16 cellular contexts compared by ENCODE assay signal in genomic region chr1:176692431-176692830, GRCh38.
A peak's percentile ranks its signal among the peaks of the same experiment; 100 is the strongest.
DNase-seq lines count a peak whose midpoint lies in the region; ATAC-seq and TF ChIP-seq lines count a peak whose summit lies in the region.
"Had no signal": no experiment of that assay in that cellular context is flagged by ENCODE, and none has a peak within 500 bp of the region (broad histone marks: within the 10 kb centered on the region; RNA-seq: fewer than 3 reads in every experiment).

No MANE protein-coding gene starts in this region.

- peak in 2 of 3 experiments; percentile 36 to 96 for DNase-seq in NCI-H1417 (lab: John Stamatoyannopoulos, UW)
- DNase-seq in NCI-H1417 treated with DMSO at 0.1 percent for 48 hours (lab: John Stamatoyannopoulos, UW): no peak
- peak; percentile 55 for DNase-seq in SK-N-SH
- peak; percentile 24 for DNase-seq in medulla oblongata (ENCODE audit: extremely low spot score)
- DNase-seq in transverse colon: peak; percentile 16
- no peak for DNase-seq in activated naive CD4-positive, alpha-beta T cell treated with Interleukin-2 at 50 U/mL for 16 hours
- DNase-seq: 8988T; activated CD4-positive, alpha-beta T cell treated with anti-CD3 and anti-CD28 coated beads for 36 hours; activated naive CD8-positive, alpha-beta T cell treated with anti-CD3 and anti-CD28 coated beads for 36 hours; endodermal cell; H9; nephron progenitor cell; right lobe of liver; stimulated activated naive B cell treated with anti-CD40 and anti-IgM and Interleukin-4, amounts not matched to agents 10 μg/mL and 1 μg/mL and 100 μg/mL, for 72 hours had no signal

- TF ChIP-seq RAD21 in SK-N-SH (IDR thresholded peaks at IDR 0.05; ENCODE audit: low read length): peak; percentile 32; the same call in 1 of the 2 replicates

- no peak for ATAC-seq in HG02938 (IDR thresholded peaks at IDR 0.05; ENCODE audit: unreplicated experiment)
- ATAC-seq in GM18517 (IDR thresholded peaks at IDR 0.05; ENCODE audit: unreplicated experiment): no peak

- CTCF ChIA-PET in SK-N-SH (lab: Yijun Ruan, JAX): interaction anchor here (0.6 to 7.6 kb wide), 23 partner anchors 9 to 1537 kb away, joined by 3 to 109 read pairs (median 5); no protein-coding TSS in a partner anchor

- no peaks in the 10 kb centered on the region for H3K79me2 ChIP-seq in SK-N-SH (ENCODE audit: insufficient read depth)

- H3K36me3 ChIP-seq in SK-N-SH (replicated peaks in 1 of 2; ENCODE audit: control insufficient read depth in 1 of 2, insufficient read depth in 2 of 2, low read length in 1 of 2) (no peaks in the 10 kb centered on the region), transverse colon (no peaks in the 10 kb centered on the region)
- H3K36me3 ChIP-seq: right lobe of liver had no signal

- H2AFZ ChIP-seq in SK-N-SH (ENCODE audit: low read depth): no peak overlapping the region

- no peak overlapping the region for H3K4me2 ChIP-seq in SK-N-SH

- WGBS in SK-N-SH (ENCODE audit: low lambda C conversion rate): 19% methylated on average over 4 of the region's 4 CpGs
- WGBS in transverse colon (ENCODE audit: low coverage in 1 of 2), 2 donors: 40 to 63% methylated on average over 1 to 4 of the region's 4 CpGs

- TF ChIP-seq CTCF in SK-N-SH (IDR thresholded peaks at IDR 0.05) (no peak), transverse colon (IDR thresholded peaks at IDR 0.05) (no peak)

- H3K9me3 ChIP-seq in SK-N-SH: no peaks in the 10 kb centered on the region
- no peaks in the 10 kb centered on the region for H3K9me3 ChIP-seq in transverse colon
- H3K9me3 ChIP-seq: right lobe of liver had no signal

- peak in 1 of 2 experiments; percentile 90; a peak in 2 of 4 replicates for TF ChIP-seq EP300 in SK-N-SH (IDR thresholded peaks at IDR 0.05; ENCODE audit: borderline replicate concordance in 1 of 2, low read depth in 1 of 2, low read length in 1 of 2)
- peak; percentile 70 for TF ChIP-seq EP300 in transverse colon (IDR thresholded peaks at IDR 0.05; ENCODE audit: low read depth)

- H4K20me1 ChIP-seq in SK-N-SH (ENCODE audit: insufficient read depth): no peaks in the 10 kb centered on the region

- H3K27ac ChIP-seq in SK-N-SH (ENCODE audit: low read depth in 2 of 2, low read length in 1 of 2) (no peak overlapping the region), transverse colon (peak overlapping the region; percentile 55 to 75 (median 66))
- H3K27ac ChIP-seq: right lobe of liver had no signal

- no peaks in the 10 kb centered on the region for H3K9me2 ChIP-seq in SK-N-SH

- in situ Hi-C loops in transverse colon (cut with MboI; ENCODE audit: low pct_ligation_motif_present in 1 of 4, low pct_unique_long_range_greater_than_20kb in 1 of 4, low sequenced_read_pairs in 3 of 4): loop anchor here in 1 of 4 donors (10.0 kb wide), 1 partner anchor 138 kb away; no protein-coding TSS in a partner anchor

- H3K4me1 ChIP-seq in SK-N-SH (ENCODE audit: control insufficient read depth in 1 of 2, insufficient read depth in 2 of 2, low read depth in 1 of 2, low read length in 1 of 2): peaks cover 0 to 23% of the 10 kb centered on the region in 2 experiments; a peak in 1 of 4 replicates
- peaks cover 0 to 6% (median 4%) of the 10 kb centered on the region in 4 donors for H3K4me1 ChIP-seq in transverse colon
- H3K4me1 ChIP-seq: right lobe of liver had no signal

- H3F3A ChIP-seq in SK-N-SH (replicated peaks; ENCODE audit: insufficient read depth): no peaks in the 10 kb centered on the region

- H3K27me3 ChIP-seq in SK-N-SH (ENCODE audit: insufficient read depth) (no peaks in the 10 kb centered on the region), transverse colon (no peaks in the 10 kb centered on the region)
- H3K27me3 ChIP-seq: right lobe of liver had no signal

- TF ChIP-seq POLR2A in transverse colon (IDR thresholded peaks at IDR 0.05): no peak

- no peak overlapping the region for H3K9ac ChIP-seq in SK-N-SH

- intact Hi-C loops in transverse colon (cut with DNase I; ENCODE audit: low total_unique reads): no loop called here

- no peak overlapping the region for H3K4me3 ChIP-seq in SK-N-SH (ENCODE audit: low read depth in 2 of 2, low read length in 1 of 2)
- H3K4me3 ChIP-seq in transverse colon: no peak overlapping the region
- H3K4me3 ChIP-seq: right lobe of liver had no signal

- POLR2A ChIA-PET in SK-N-SH (lab: Yijun Ruan, JAX): interaction anchor here (1.2 kb wide), 1 partner anchor 80 kb away, joined by 5 read pairs; no protein-coding TSS in a partner anchor

TF ChIP-seq in SK-N-SH, 30 proteins besides CTCF, POLR2A, EP300 and RAD21 (continues in another document):
- TF ChIP-seq SMC3 (IDR thresholded peaks at IDR 0.05; ENCODE audit: low read depth, low read length) (no peak), ZBTB33 (IDR thresholded peaks at IDR 0.05; ENCODE audit: borderline replicate concordance, low read depth) (no peak), GATA2 (CRISPR knock-in tag; IDR thresholded peaks at IDR 0.05) (peak; percentile 68; the same call in 1 of the 2 replicates), FOXJ3 (CRISPR knock-in tag; IDR thresholded peaks at IDR 0.05) (peak; percentile 87), TEAD4 (IDR thresholded peaks at IDR 0.05; ENCODE audit: borderline replicate concordance, insufficient read depth) (no peak), TAF1 (IDR thresholded peaks at IDR 0.05; ENCODE audit: borderline replicate concordance, low read depth, low read length) (no peak), JUND (IDR thresholded peaks at IDR 0.05) (no peak), CHD2 (IDR thresholded peaks at IDR 0.05; ENCODE audit: low read length, partially characterized antibody) (peak; percentile 87), POLR2AphosphoS5 (IDR thresholded peaks at IDR 0.05; ENCODE audit: low read depth, low read length) (no peak), GABPA (IDR thresholded peaks at IDR 0.05; ENCODE audit: low read depth) (no peak), RCOR1 (IDR thresholded peaks at IDR 0.05; ENCODE audit: low read length) (peak; percentile 74), MXI1 (IDR thresholded peaks at IDR 0.05; ENCODE audit: low read depth, low read length) (peak; percentile 76; the same call in 1 of the 2 replicates), USF2 (IDR thresholded peaks at IDR 0.05; ENCODE audit: borderline replicate concordance, low read depth, low read length) (no peak), PBX3 (IDR thresholded peaks at IDR 0.05) (peak; percentile 48; the same call in 1 of the 2 replicates), NRF1 (IDR thresholded peaks at IDR 0.05; ENCODE audit: low read depth, low read length) (no peak), RXRA (IDR thresholded peaks at IDR 0.05; ENCODE audit: borderline replicate concordance, low read depth) (no peak), FOSL2 (IDR thresholded peaks at IDR 0.05; ENCODE audit: borderline replicate concordance, low read depth) (no peak)

Comparison
In these comparisons a context has a peak if more than half of its experiments do, and no peak if none do; other contexts are left out.
1. DNase-seq: peak in NCI-H1417 (2 of 3), SK-N-SH (single experiment), medulla oblongata (single experiment) and transverse colon (single experiment); none in NCI-H1417 treated with DMSO at 0.1 percent for 48 hours (single experiment) and activated naive CD4-positive, alpha-beta T cell treated with Interleukin-2 at 50 U/mL for 16 hours (single experiment).
2. H3K27ac ChIP-seq: peak in transverse colon (4 of 4); none in SK-N-SH (0 of 2).